ENCODE assay signal across 15 cellular contexts in genomic region chr2:75047189-75047812, GRCh38.
DNase-seq lines count a peak whose midpoint lies in the region; ATAC-seq, FAIRE-seq and TF ChIP-seq lines count a peak whose summit lies in the region.
"Had no signal": no experiment of that assay in that cellular context is flagged by ENCODE, and none has a peak within 500 bp of the region (broad histone marks: within the 10 kb centered on the region; RNA-seq: fewer than 3 reads in every experiment).

No MANE protein-coding gene starts in this region.

- TF ChIP-seq CTCF in HepG2 (CRISPR knock-in tag; IDR thresholded peaks at IDR 0.05) = no peak
- no peak for TF ChIP-seq CTCF in right lobe of liver (IDR thresholded peaks at IDR 0.05)
- no peak for TF ChIP-seq CTCF in fibroblast of pulmonary artery (IDR thresholded peaks at IDR 0.05; ENCODE audit: low read length, missing control alignments)

- H3K4me2 ChIP-seq in HepG2 (ENCODE audit: low read depth, low read length) = no peak overlapping the region

- H3K9me3 ChIP-seq in HepG2 (ENCODE audit: low read length) (no peaks in the 10 kb centered on the region), right lobe of liver (no peaks in the 10 kb centered on the region)
- H3K9me3 ChIP-seq: vagina had no signal

- POLR2A ChIA-PET in HepG2 (lab: Yijun Ruan, JAX) = no interaction called here

- H3K36me3 ChIP-seq in HepG2 (replicated peaks in 1 of 2; ENCODE audit: control insufficient read depth in 1 of 2, insufficient read depth in 2 of 2, low read length in 2 of 2) (no peaks in the 10 kb centered on the region; a peak in 1 of 5 replicates), right lobe of liver (no peaks in the 10 kb centered on the region)
- H3K36me3 ChIP-seq: vagina had no signal

- intact Hi-C loops in HepG2 (cut with micrococcal nuclease; ENCODE audit: unreplicated experiment) (no loop called here), right lobe of liver (cut with DNase I) (no loop called here)

- H3K27ac ChIP-seq in HepG2 (ENCODE audit: extremely low read length, insufficient read depth, low read length) = no peak overlapping the region
- no peak overlapping the region for H3K27ac ChIP-seq in right lobe of liver
- H3K27ac ChIP-seq: vagina had no signal

- H2AFZ ChIP-seq in HepG2 (ENCODE audit: low read length) = no peak overlapping the region

- DNase-seq in HepG2 (ENCODE audit: low spot score) = peak; percentile 39
- DNase-seq in right lobe of liver = no peak
- DNase-seq in fibroblast of pulmonary artery (ENCODE audit: low read depth) = peak; percentile 29
- DNase-seq in urothelium cell line (ENCODE audit: low spot score) = peak; percentile 31
- DNase-seq in NCI-H345 treated with DMSO at 0.1 percent for 48 hours (lab: John Stamatoyannopoulos, UW; ENCODE audit: unreplicated experiment) = no peak
- no peak for DNase-seq in occipital lobe (lab: John Stamatoyannopoulos, UW)
- no peak for DNase-seq in DMS79 treated with DMSO at 0.1 percent for 48 hours (lab: John Stamatoyannopoulos, UW)
- DNase-seq: activated CD4-positive, alpha-beta T cell treated with anti-CD3 and anti-CD28 coated beads, Interleukin-2, amount 50 U/mL, for 48 hours; activated T-cell treated with anti-CD3 and anti-CD28 coated beads, Interleukin-2, amount 50 U/mL, for 72 hours; NCI-H2081; stimulated activated naive CD8-positive, alpha-beta T cell treated with anti-CD3 and anti-CD28 coated beads, Interleukin-15, amount 100 ng/mL, for 72 hours had no signal

- H3K4me3 ChIP-seq in HepG2 (replicated peaks in 1 of 3; ENCODE audit: insufficient read depth in 1 of 3, low read depth in 2 of 3, low read length in 3 of 3) = no peak overlapping the region
- no peak overlapping the region for H3K4me3 ChIP-seq in right lobe of liver
- no peak overlapping the region for H3K4me3 ChIP-seq in fibroblast of pulmonary artery (replicated peaks; ENCODE audit: low read depth, low read length)
- H3K4me3 ChIP-seq: vagina had no signal

- no peak for TF ChIP-seq EP300 in HepG2 (IDR thresholded peaks at IDR 0.05; ENCODE audit: low read depth in 2 of 2, low read length in 2 of 2)
- TF ChIP-seq EP300 in HepG2 (CRISPR knock-in tag; IDR thresholded peaks at IDR 0.05; ENCODE audit: borderline replicate concordance) = no peak

- WGBS in HepG2 (ENCODE audit: low lambda C conversion rate) = 13% methylated on average over 1 of the region's 1 CpG
- WGBS in right lobe of liver (ENCODE audit: insufficient coverage, low coverage, low lambda C conversion rate, missing lambda C conversion rate) = 63% methylated on average over 1 of the region's 1 CpG

- CTCF ChIA-PET in HepG2 (lab: Yijun Ruan, JAX; ENCODE audit: low intra/inter-chr PET ratio, low total read pairs) = no interaction called here

- no peak for TF ChIP-seq POLR2A in HepG2 (IDR thresholded peaks at IDR 0.05; ENCODE audit: insufficient read depth in 1 of 2, low read depth in 2 of 2, low read length in 2 of 2)
- TF ChIP-seq POLR2A in right lobe of liver (IDR thresholded peaks at IDR 0.05) = no peak

- in situ Hi-C loops in HepG2 (cut with HindIII; ENCODE audit: extremely low pct_ligation_motif_present, low pct_unique_long_range_greater_than_20kb) = no loop called here

- peaks cover 20% of the 10 kb centered on the region for H3K4me1 ChIP-seq in HepG2 (ENCODE audit: insufficient read depth, low read length)
- H3K4me1 ChIP-seq in right lobe of liver = no peaks in the 10 kb centered on the region

- H3K9ac ChIP-seq in HepG2 (ENCODE audit: insufficient read depth, low read depth, low read length) = no peak overlapping the region

- no peaks in the 10 kb centered on the region for H4K20me1 ChIP-seq in HepG2 (ENCODE audit: insufficient read depth, low read length)

- H3K79me2 ChIP-seq in HepG2 (ENCODE audit: insufficient read depth, low read length) = no peaks in the 10 kb centered on the region

- H3K27me3 ChIP-seq in HepG2 (ENCODE audit: control insufficient read depth in 1 of 2, insufficient read depth in 2 of 2, low read length in 2 of 2) (no peaks in the 10 kb centered on the region), right lobe of liver (no peaks in the 10 kb centered on the region)
- H3K27me3 ChIP-seq: vagina had no signal

- ATAC-seq in HepG2 (peak; percentile 86), right lobe of liver (no peak), SK-N-SH treated with all-trans-retinoic acid at 6 μM for 48 hours (peak; percentile 77)
- ATAC-seq: activated T-cell treated with anti-CD3 and anti-CD28 coated beads, Interleukin-2, amount 50 U/mL, for 72 hours; esophagus mucosa; stimulated activated naive CD8-positive, alpha-beta T cell treated with anti-CD3 and anti-CD28 coated beads, Interleukin-15, amount 100 ng/mL, for 72 hours had no signal

- peak; percentile 60 for FAIRE-seq in HepG2 (lab: Jason Lieb, UNC)
- no peak for FAIRE-seq in urothelium cell line (lab: Jason Lieb, UNC)
- FAIRE-seq: A204.1 had no signal

- TF ChIP-seq RAD21 in HepG2 (CRISPR knock-in tag; IDR thresholded peaks at IDR 0.05) = no peak

- BruUV-seq in HepG2 (replicated peaks; lab: Mats Ljungman, UMichigan) = no TSS peak

TF ChIP-seq in HepG2, 621 proteins besides CTCF, POLR2A, EP300 and RAD21:
- TF ChIP-seq TARDBP (CRISPR knock-in tag; IDR thresholded peaks at IDR 0.05) (no peak), KLF16 (CRISPR knock-in tag; IDR thresholded peaks at IDR 0.05) (no peak), PITX1 (CRISPR knock-in tag; IDR thresholded peaks at IDR 0.05) (peak; percentile 11; the same call in 1 of the 2 replicates), GABPB1 (CRISPR knock-in tag; IDR thresholded peaks at IDR 0.05) (no peak), CEBPB (IDR thresholded peaks at IDR 0.05; ENCODE audit: borderline replicate concordance, low read depth, low read length) (no peak), ZNF644 (CRISPR knock-in tag; IDR thresholded peaks at IDR 0.05; ENCODE audit: low read depth) (peak; percentile 64), HNF4A (CRISPR knock-in tag; IDR thresholded peaks at IDR 0.05) (peak; percentile 41; the same call in 1 of the 2 replicates), ZNF766 (CRISPR knock-in tag; IDR thresholded peaks at IDR 0.05; ENCODE audit: borderline replicate concordance) (no peak), GRHL1 (CRISPR knock-in tag; conservative IDR thresholded peaks at IDR 0.05) (no peak), HNF4G (IDR thresholded peaks at IDR 0.05; ENCODE audit: borderline replicate concordance, low read depth, low read length) (peak; percentile 33; the same call in 1 of the 2 replicates), HNF4G (CRISPR knock-in tag; IDR thresholded peaks at IDR 0.05; ENCODE audit: borderline replicate concordance, low read depth) (no peak), DNMT1 (CRISPR knock-in tag; IDR thresholded peaks at IDR 0.05) (no peak)

TF ChIP-seq in SK-N-SH treated with all-trans-retinoic acid at 6 μM for 48 hours, 23 proteins besides CTCF, POLR2A, EP300 and RAD21:
- no peak for TF ChIP-seq SNAI2 (CRISPR knock-in tag; IDR thresholded peaks at IDR 0.05)
- TF ChIP-seq PATZ1 (CRISPR knock-in tag; IDR thresholded peaks at IDR 0.05; ENCODE audit: borderline replicate concordance) = no peak
- TF ChIP-seq ZFP3 (CRISPR knock-in tag; IDR thresholded peaks at IDR 0.05) = no peak
- TF ChIP-seq BACH2 (CRISPR knock-in tag; IDR thresholded peaks at IDR 0.05; ENCODE audit: borderline replicate concordance) = no peak
- TF ChIP-seq POU6F1 (CRISPR knock-in tag; IDR thresholded peaks at IDR 0.05; ENCODE audit: borderline replicate concordance, low read depth) = no peak
- TF ChIP-seq ESRRG (CRISPR knock-in tag; IDR thresholded peaks at IDR 0.05) = no peak
TF ChIP-seq in SK-N-SH treated with all-trans-retinoic acid at 6 μM for 48 hours: peak in this region for 0.

Comparison
In these comparisons a context has a peak if more than half of its experiments do, and no peak if none do; other contexts are left out.
1. ATAC-seq: peak in HepG2 (single experiment) and SK-N-SH treated with all-trans-retinoic acid at 6 μM for 48 hours (single experiment); none in right lobe of liver (0 of 4).
2. DNase-seq: peak in HepG2 (single experiment), fibroblast of pulmonary artery (single experiment) and urothelium cell line (single experiment); none in right lobe of liver (0 of 3), NCI-H345 treated with DMSO at 0.1 percent for 48 hours (single experiment), occipital lobe (single experiment) and DMS79 treated with DMSO at 0.1 percent for 48 hours (single experiment).